In the genomic region with DNA sequence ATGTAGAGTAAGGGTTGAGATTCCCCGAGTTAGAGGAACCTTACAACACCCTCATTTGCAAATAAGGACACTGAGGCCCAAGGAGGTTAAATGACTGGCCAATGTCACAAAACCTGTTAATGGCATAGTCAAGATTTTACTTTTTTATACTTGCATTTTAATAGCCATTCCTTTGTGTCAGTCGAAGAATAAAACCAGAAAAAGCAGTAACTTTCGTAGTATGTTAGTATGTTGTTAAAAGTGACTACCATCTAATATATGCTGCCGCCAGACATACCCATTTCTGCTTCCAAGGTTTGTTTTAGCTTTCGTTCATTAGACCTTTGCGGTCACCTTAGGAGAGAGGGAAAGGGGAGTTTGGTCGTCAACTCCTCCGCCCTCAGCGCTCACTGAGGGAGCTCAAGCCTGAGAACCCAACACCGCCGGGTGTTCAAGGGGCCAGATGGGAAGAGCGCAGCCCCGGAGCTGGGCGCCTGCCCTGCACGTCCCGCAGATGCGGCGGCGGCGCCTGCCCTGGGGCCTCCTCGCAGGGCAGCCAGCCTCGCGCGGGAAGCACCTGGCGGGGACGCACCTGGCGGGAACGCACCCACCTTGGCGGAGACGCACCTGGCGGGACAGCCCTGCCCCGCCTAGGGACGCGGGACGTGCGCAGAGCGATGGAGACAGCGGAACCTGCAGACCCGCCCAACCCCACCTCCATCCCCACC, we compare ENCODE assay signal across 8 cellular contexts. TPM values are rescaled to one million over a fixed set of nuclear protein-coding genes. Genes with fewer than 3 reads are reported as not detected.
DNase-seq lines count a peak whose midpoint lies in the region; ATAC-seq and TF ChIP-seq lines count a peak whose summit lies in the region.

No MANE protein-coding gene starts in this region.

- H3K36me3 Mint-ChIP-seq in T-helper 17 cell (ENCODE audit: low read depth) (peaks cover 3% of the 10 kb centered on the region), neural crest cell (ENCODE audit: low read depth) (no peaks in the 10 kb centered on the region)

- peak overlapping the region; percentile 99 for H3K27ac ChIP-seq in fibroblast of lung (ENCODE audit: insufficient read depth, low read length)

- H3K9me3 ChIP-seq in T-helper 17 cell (ENCODE audit: control insufficient read depth, low read length, poor library complexity, severe bottlenecking) (no peaks in the 10 kb centered on the region), fibroblast of lung (ENCODE audit: control insufficient read depth, insufficient read depth, low read depth, low read length) (no peaks in the 10 kb centered on the region)

- H2AFZ ChIP-seq in fibroblast of lung (ENCODE audit: low read length): no peak overlapping the region

- no peak for TF ChIP-seq CTCF in fibroblast of lung (conservative IDR thresholded peaks at IDR 0.05 in 1 of 2, IDR thresholded peaks at IDR 0.05 in 1 of 2; ENCODE audit: low read depth in 1 of 2, low read length in 2 of 2)
- no peak for TF ChIP-seq CTCF in neural crest cell (conservative IDR thresholded peaks at IDR 0.05)

- no peaks in the 10 kb centered on the region for H4K20me1 ChIP-seq in fibroblast of lung (ENCODE audit: control insufficient read depth, extremely low read depth, insufficient read depth, low read length)

- peak overlapping the region; percentile 87 for H3K9ac ChIP-seq in fibroblast of lung (ENCODE audit: insufficient read depth, low read length)

- H3K79me2 ChIP-seq in fibroblast of lung (ENCODE audit: control insufficient read depth, insufficient read depth, low read length): peaks cover 49% of the 10 kb centered on the region

- peak overlapping the region; percentile 38 to 87 (median 73) for H3K4me3 ChIP-seq in fibroblast of lung (replicated peaks in 1 of 4; ENCODE audit: control extremely low read depth in 1 of 4, insufficient read depth in 1 of 4, low read depth in 3 of 4, low read length in 4 of 4)

- H3K36me3 ChIP-seq in fibroblast of lung (ENCODE audit: control insufficient read depth, insufficient read depth, low read length): no peaks in the 10 kb centered on the region

- no peaks in the 10 kb centered on the region for H3K27me3 ChIP-seq in fibroblast of lung (ENCODE audit: control insufficient read depth, insufficient read depth, low read length)

- peak overlapping the region; percentile 98 for H3K4me2 ChIP-seq in fibroblast of lung (ENCODE audit: extremely low read depth, insufficient read depth, low read length)

- H3K4me1 ChIP-seq in fibroblast of lung (ENCODE audit: control insufficient read depth, extremely low read depth, insufficient read depth, low read length): no peaks in the 10 kb centered on the region

- H3K27me3 Mint-ChIP-seq in T-helper 17 cell (no peaks in the 10 kb centered on the region), neural crest cell (ENCODE audit: low read depth) (no peaks in the 10 kb centered on the region)

- DNase-seq in NCI-H524 (lab: John Stamatoyannopoulos, UW) (peak; percentile 55 to 71), NCI-H524 treated with DMSO at 0.1 percent for 48 hours (lab: John Stamatoyannopoulos, UW) (no peak), HuH-7.5 (ENCODE audit: low spot score) (peak; percentile 7), T-helper 17 cell (peak in 2 of 3 donors; percentile 51 to 58), fibroblast of lung (ENCODE audit: low read depth in 2 of 2) (peak; percentile 32 to 38), neural crest cell (ENCODE audit: low read depth, low spot score) (peak; percentile 21), AML-193 (lab: John Stamatoyannopoulos, UW) (no peak)

- ATAC-seq in GM21526 (IDR thresholded peaks at IDR 0.05; ENCODE audit: low FRiP score, unreplicated experiment) (peak; percentile 12), T-helper 17 cell (peak; percentile 35)

- H3K4me3 Mint-ChIP-seq in T-helper 17 cell: peak overlapping the region; percentile 98
- peak overlapping the region; percentile 99 for H3K4me3 Mint-ChIP-seq in neural crest cell

- H3K4me1 Mint-ChIP-seq in T-helper 17 cell (peaks cover 31% of the 10 kb centered on the region), neural crest cell (peaks cover 50% of the 10 kb centered on the region)

- no peaks in the 10 kb centered on the region for H3K9me3 Mint-ChIP-seq in neural crest cell

- peak overlapping the region; percentile 96 for H3K27ac Mint-ChIP-seq in T-helper 17 cell
- H3K27ac Mint-ChIP-seq in neural crest cell (ENCODE audit: unreplicated experiment): peak overlapping the region; percentile 81

RNA-seq across cellular contexts. Expression of gene VPS26C, which starts 0.5 kb away (rescaled TPM):
- total RNA-seq in T-helper 17 cell (10 to 100 TPM; 42.9 to 45.8 TPM), fibroblast of lung (68.8 and 84.4 TPM in 2 replicates), neural crest cell (41.1 and 43.5 TPM in 2 replicates)
- polyA plus RNA-seq in fibroblast of lung: 55.9 and 61.4 TPM in 2 replicates
- polyA plus RNA-seq in fibroblast of lung (2012): 39.2 and 47.7 TPM in 2 replicates
- 45.0 and 47.4 TPM in 2 replicates for polyA minus RNA-seq in fibroblast of lung (ENCODE audit: low replicate concordance)

Comparison
In these comparisons a context has a peak if more than half of its experiments do, and no peak if none do; other contexts are left out.
1. DNase-seq: peak in NCI-H524 (2 of 2), HuH-7.5 (single experiment), T-helper 17 cell (2 of 3), fibroblast of lung (2 of 2) and neural crest cell (single experiment); none in NCI-H524 treated with DMSO at 0.1 percent for 48 hours (single experiment) and AML-193 (0 of 2).